ENCODE assay signal across 7 cellular contexts in the genomic region with DNA sequence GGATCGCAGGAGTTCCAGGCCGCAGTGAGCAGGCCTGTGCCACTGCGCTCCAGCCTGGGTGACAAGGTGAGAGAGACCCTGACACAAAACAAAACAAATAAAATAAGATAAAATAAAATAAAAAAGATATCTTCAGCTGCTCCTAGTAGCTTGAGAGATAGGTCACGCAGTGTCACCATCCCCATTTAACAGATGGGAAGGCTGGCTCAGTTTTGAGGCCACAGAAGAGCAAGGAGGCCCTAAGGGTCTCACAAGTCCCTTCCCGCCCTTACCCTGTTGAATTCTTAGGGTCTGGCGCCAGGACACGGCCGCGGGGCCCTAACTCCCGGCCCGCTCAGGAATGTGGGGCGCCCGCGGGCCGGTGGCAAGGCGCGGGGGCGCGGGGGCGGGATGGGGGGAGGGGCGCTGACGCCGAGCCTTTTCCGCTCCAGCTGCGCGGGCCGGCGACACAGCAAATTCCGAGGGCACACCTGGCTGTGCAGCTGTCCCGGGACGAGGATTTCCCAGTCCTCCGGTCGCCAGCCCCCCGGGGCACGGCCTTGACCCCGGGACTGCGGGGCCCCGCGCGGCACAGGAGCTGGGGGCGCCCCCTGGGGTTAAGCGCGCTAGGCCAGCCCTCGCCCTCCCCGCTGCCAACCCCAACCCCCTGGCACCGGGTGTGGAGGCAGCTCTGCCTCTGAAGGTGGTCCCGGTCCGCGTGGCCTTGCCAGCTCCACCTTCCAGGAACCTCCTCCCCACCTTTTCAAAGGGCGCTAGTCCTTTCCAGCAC.
DNase-seq lines count a peak whose midpoint lies in the region; ATAC-seq and TF ChIP-seq lines count a peak whose summit lies in the region.

No MANE protein-coding gene starts in this region.

- H3K4me2 ChIP-seq in MM.1S (ENCODE audit: low read depth, low read length): peak overlapping the region; percentile 77

- no peaks in the 10 kb centered on the region for H3K36me3 Mint-ChIP-seq in activated naive CD8-positive, alpha-beta T cell

- H3F3A ChIP-seq in MM.1S (ENCODE audit: insufficient read depth, low read length): no peaks in the 10 kb centered on the region

- no peaks in the 10 kb centered on the region for H3K9me3 Mint-ChIP-seq in activated naive CD8-positive, alpha-beta T cell (ENCODE audit: low read depth)

- no peaks in the 10 kb centered on the region for H3K9me2 ChIP-seq in MM.1S (replicated peaks; ENCODE audit: insufficient read depth, low read length)

- peak; percentile 63 for ATAC-seq in stimulated activated naive CD8-positive, alpha-beta T cell treated with anti-CD3 and anti-CD28 coated beads, Interleukin-15, Interleukin-2, amounts not matched to agents 100 U/mL and 50 U/mL, for 24 hours
- no peak for ATAC-seq in GM21381 (IDR thresholded peaks at IDR 0.05; ENCODE audit: unreplicated experiment)

- no peaks in the 10 kb centered on the region for H4K20me1 ChIP-seq in MM.1S (ENCODE audit: insufficient read depth, low read length)

- peak overlapping the region; percentile 67 for H3K4me3 Mint-ChIP-seq in activated naive CD8-positive, alpha-beta T cell

- no peaks in the 10 kb centered on the region for H3K9me3 ChIP-seq in MM.1S (replicated peaks; ENCODE audit: insufficient read depth, low read length)
- H3K9me3 ChIP-seq in iPS-20b (ENCODE audit: insufficient read depth, low read depth, low read length): no peaks in the 10 kb centered on the region

- H2AFZ ChIP-seq in MM.1S (ENCODE audit: low read length): peak overlapping the region; percentile 92

- peaks cover 2% of the 10 kb centered on the region for H3K4me1 Mint-ChIP-seq in activated naive CD8-positive, alpha-beta T cell (ENCODE audit: low read depth)

- H3K4me1 ChIP-seq in MM.1S (ENCODE audit: low read length) (0 out of 2 replicates have a peak, but pooled peaks cover 5% of the 10 kb centered on the region), iPS-20b (ENCODE audit: insufficient read depth, low read length) (no peaks in the 10 kb centered on the region)

- H3K4me3 ChIP-seq in MM.1S (ENCODE audit: low read length): peak overlapping the region; percentile 62
- H3K4me3 ChIP-seq in iPS-20b (ENCODE audit: low read length): peak overlapping the region; percentile 49; the same call in 1 of the 2 replicates

- peak overlapping the region; percentile 55; the same call in 1 of the 2 replicates for H3K9ac ChIP-seq in MM.1S (ENCODE audit: low read length)
- H3K9ac ChIP-seq in iPS-20b (ENCODE audit: low read depth, low read length): peak overlapping the region; percentile 48; the same call in 1 of the 2 replicates

- peak overlapping the region; percentile 41 for H3K27ac Mint-ChIP-seq in activated naive CD8-positive, alpha-beta T cell

- peak; percentile 16 for DNase-seq in MM.1S
- peak; percentile 37 for DNase-seq in stimulated activated naive CD8-positive, alpha-beta T cell treated with anti-CD3 and anti-CD28 coated beads, Interleukin-15, Interleukin-2, amounts not matched to agents 100 U/mL and 50 U/mL, for 24 hours
- no peak for DNase-seq in T1000 (lab: John Stamatoyannopoulos, UW)
- DNase-seq in NCI-H2196 (lab: John Stamatoyannopoulos, UW; ENCODE audit: unreplicated experiment): no peak

- peak; percentile 19; the same call in 1 of the 2 replicates for TF ChIP-seq CTCF in MM.1S (IDR thresholded peaks at IDR 0.05; ENCODE audit: low read length)

- H3K79me2 ChIP-seq in MM.1S (ENCODE audit: low read length): no peaks in the 10 kb centered on the region

- H3K27me3 ChIP-seq in MM.1S (replicated peaks; ENCODE audit: insufficient read depth, low read length) (no peaks in the 10 kb centered on the region), iPS-20b (ENCODE audit: insufficient read depth, low read length) (no peaks in the 10 kb centered on the region)

- H3K27me3 Mint-ChIP-seq in activated naive CD8-positive, alpha-beta T cell: no peaks in the 10 kb centered on the region

- no peak overlapping the region for H3K27ac ChIP-seq in MM.1S (ENCODE audit: low read length)
- H3K27ac ChIP-seq in iPS-20b (ENCODE audit: low read length): no peak overlapping the region

- H3K36me3 ChIP-seq in MM.1S (replicated peaks; ENCODE audit: insufficient read depth, low read length): no peaks in the 10 kb centered on the region
- H3K36me3 ChIP-seq in iPS-20b (ENCODE audit: insufficient read depth, low read depth, low read length): no peaks in the 10 kb centered on the region

Comparison
In these comparisons a context has a peak if more than half of its experiments do, and no peak if none do; other contexts are left out.
1. DNase-seq: peak in MM.1S (single experiment) and stimulated activated naive CD8-positive, alpha-beta T cell treated with anti-CD3 and anti-CD28 coated beads, Interleukin-15, Interleukin-2, amounts not matched to agents 100 U/mL and 50 U/mL, for 24 hours (single experiment); none in T1000 (single experiment) and NCI-H2196 (single experiment).